In genomic region chr18:840080-840408, GRCh38 we compare ENCODE assay signal across 1 cellular context.
TF ChIP-seq lines count a peak whose summit lies in the region.

No MANE protein-coding gene starts in this region.

TF ChIP-seq in K562, 482 proteins besides CTCF, POLR2A, EP300 and RAD21 (continued from another document):
- TF ChIP-seq RREB1 (CRISPR knock-in tag; IDR thresholded peaks at IDR 0.05) (no peak), NR4A1 (CRISPR knock-in tag; IDR thresholded peaks at IDR 0.05) (no peak), NR4A1 (tag; IDR thresholded peaks at IDR 0.05) (0 out of 2 replicates have a peak, but pooled peaks have one; percentile 9), ARID3A (IDR thresholded peaks at IDR 0.05; ENCODE audit: borderline replicate concordance, low read depth, low read length) (peak; percentile 90), EZH2 (IDR thresholded peaks at IDR 0.05; ENCODE audit: borderline replicate concordance, low read depth, low read length) (no peak), NR2C2 (CRISPR knock-in tag; IDR thresholded peaks at IDR 0.05) (no peak), NR2C2 (tag; IDR thresholded peaks at IDR 0.05) (peak; percentile 34; the same call in 1 of the 2 replicates), NFATC3 (IDR thresholded peaks at IDR 0.05) (0 out of 2 replicates have a peak, but pooled peaks have one; percentile 45), TCF15 (CRISPR knock-in tag; IDR thresholded peaks at IDR 0.05) (no peak), FOXM1 (IDR thresholded peaks at IDR 0.05; ENCODE audit: low read depth) (no peak), FOXM1 (CRISPR knock-in tag; IDR thresholded peaks at IDR 0.05; ENCODE audit: low read depth) (no peak), POU5F1 (IDR thresholded peaks at IDR 0.05; ENCODE audit: borderline replicate concordance, low read depth, low read length, partially characterized antibody) (no peak), SOX6 (IDR thresholded peaks at IDR 0.05) (peak; percentile 85), SPI1 (IDR thresholded peaks at IDR 0.05; ENCODE audit: borderline replicate concordance, low read depth, low read length) (peak; percentile 72; the same call in 1 of the 2 replicates), ZNF282 (CRISPR knock-in tag; IDR thresholded peaks at IDR 0.05) (no peak), ZBTB26 (CRISPR knock-in tag; IDR thresholded peaks at IDR 0.05) (no peak), ZNF644 (tag; IDR thresholded peaks at IDR 0.05; ENCODE audit: low read depth) (no peak), ZNF449 (CRISPR knock-in tag; IDR thresholded peaks at IDR 0.05) (no peak), ZBTB40 (IDR thresholded peaks at IDR 0.05) (no peak), ZBTB40 (CRISPR knock-in tag; IDR thresholded peaks at IDR 0.05) (no peak), KLF13 (tag; IDR thresholded peaks at IDR 0.05; ENCODE audit: borderline replicate concordance, low read depth) (no peak), KAT7 (CRISPR knock-in tag; IDR thresholded peaks at IDR 0.05; ENCODE audit: borderline replicate concordance) (no peak), TCF3 (CRISPR knock-in tag; IDR thresholded peaks at IDR 0.05) (peak; percentile 30), NFRKB (IDR thresholded peaks at IDR 0.05; ENCODE audit: low read depth) (0 out of 2 replicates have a peak, but pooled peaks have one; percentile 28), EWSR1 (IDR thresholded peaks at IDR 0.05; ENCODE audit: borderline replicate concordance, low read depth, partially characterized antibody) (no peak), ARID1B (IDR thresholded peaks at IDR 0.05) (peak; percentile 47), CBFA2T3 (IDR thresholded peaks at IDR 0.05) (peak; percentile 55), CBFA2T2 (conservative IDR thresholded peaks at IDR 0.05) (peak; percentile 21; the same call in 1 of the 2 replicates), UBTF (IDR thresholded peaks at IDR 0.05; ENCODE audit: borderline replicate concordance in 1 of 2, low read depth in 2 of 2, low read length in 2 of 2) (no peak), ZNF408 (CRISPR knock-in tag; IDR thresholded peaks at IDR 0.05; ENCODE audit: low read depth) (no peak), DPF2 (IDR thresholded peaks at IDR 0.05) (0 out of 2 replicates have a peak, but pooled peaks have one; percentile 41), ETV1 (tag; conservative IDR thresholded peaks at IDR 0.05; ENCODE audit: low read depth) (peak; percentile 62), GABPA (tag; conservative IDR thresholded peaks at IDR 0.05; ENCODE audit: low read depth) (peak; percentile 32; the same call in 1 of the 2 replicates), EHMT2 (IDR thresholded peaks at IDR 0.05) (no peak), SMARCC2 (IDR thresholded peaks at IDR 0.05; ENCODE audit: low read depth) (0 out of 2 replicates have a peak, but pooled peaks have one; percentile 51), HNRNPUL1 (IDR thresholded peaks at IDR 0.05; ENCODE audit: low read length) (no peak), TAL1 (IDR thresholded peaks at IDR 0.05) (peak; percentile 16; the same call in 1 of the 2 replicates), SMARCA4 (IDR thresholded peaks at IDR 0.05) (peak; percentile 62), ETV5 (CRISPR knock-in tag; IDR thresholded peaks at IDR 0.05; ENCODE audit: low read depth) (peak; percentile 73; the same call in 1 of the 2 replicates), MCM5 (IDR thresholded peaks at IDR 0.05; ENCODE audit: low read depth) (no peak)
